In genomic region chr1:100131623-100132022, GRCh38 we compare ENCODE assay signal across 11 cellular contexts. TPM values are rescaled to one million over a fixed set of nuclear protein-coding genes. Genes with fewer than 3 reads are reported as not detected.
DNase-seq lines count a peak whose midpoint lies in the region; ATAC-seq and TF ChIP-seq lines count a peak whose summit lies in the region.
"Had no signal": no experiment of that assay in that cellular context is flagged by ENCODE, and none has a peak within 500 bp of the region (broad histone marks: within the 10 kb centered on the region; RNA-seq: fewer than 3 reads in every experiment).

No MANE protein-coding gene starts in this region.

- H3K79me2 ChIP-seq in Karpas-422 (ENCODE audit: low read length) = peaks cover 90% of the 10 kb centered on the region

- no peak for ATAC-seq in GM18858 (IDR thresholded peaks at IDR 0.05; ENCODE audit: unreplicated experiment)
- no peak for ATAC-seq in GM18873 (IDR thresholded peaks at IDR 0.05; ENCODE audit: low FRiP score, unreplicated experiment)

- no peaks in the 10 kb centered on the region for H4K20me1 ChIP-seq in Karpas-422 (ENCODE audit: insufficient read depth, low read depth, low read length)

- no peak overlapping the region for H2AFZ ChIP-seq in Karpas-422 (ENCODE audit: low read length)

- H3K27ac Mint-ChIP-seq in dendritic cell treated with granulocyte-macrophage colony-stimulating factor and Interleukin-4, amounts not matched to agents 40 ng/mL and 50 ng/mL, for 4 days = no peak overlapping the region
- H3K27ac Mint-ChIP-seq in neural crest cell (ENCODE audit: unreplicated experiment) = no peak overlapping the region

- H3K36me3 Mint-ChIP-seq in dendritic cell treated with granulocyte-macrophage colony-stimulating factor and Interleukin-4, amounts not matched to agents 40 ng/mL and 50 ng/mL, for 4 days (ENCODE audit: low read depth) = peaks cover 13% of the 10 kb centered on the region
- no peaks in the 10 kb centered on the region for H3K36me3 Mint-ChIP-seq in neural crest cell (ENCODE audit: low read depth)

- no peak overlapping the region for H3K27ac ChIP-seq in Karpas-422 (ENCODE audit: low read length)
- H3K27ac ChIP-seq: suprapubic skin had no signal

- H3K9me2 ChIP-seq in Karpas-422 (replicated peaks; ENCODE audit: insufficient read depth, low read length) = no peaks in the 10 kb centered on the region

- H3K27me3 Mint-ChIP-seq in dendritic cell treated with granulocyte-macrophage colony-stimulating factor and Interleukin-4, amounts not matched to agents 40 ng/mL and 50 ng/mL, for 4 days = no peaks in the 10 kb centered on the region
- no peaks in the 10 kb centered on the region for H3K27me3 Mint-ChIP-seq in neural crest cell (ENCODE audit: low read depth)

- no peaks in the 10 kb centered on the region for H3K9me3 ChIP-seq in Karpas-422 (ENCODE audit: low read length)
- H3K9me3 ChIP-seq: suprapubic skin had no signal

- peaks cover 22% of the 10 kb centered on the region for H3K4me1 Mint-ChIP-seq in dendritic cell treated with granulocyte-macrophage colony-stimulating factor and Interleukin-4, amounts not matched to agents 40 ng/mL and 50 ng/mL, for 4 days (ENCODE audit: low read depth)
- peaks cover 34% of the 10 kb centered on the region for H3K4me1 Mint-ChIP-seq in neural crest cell

- H3K4me3 Mint-ChIP-seq in dendritic cell treated with granulocyte-macrophage colony-stimulating factor and Interleukin-4, amounts not matched to agents 40 ng/mL and 50 ng/mL, for 4 days = peak overlapping the region; percentile 6
- H3K4me3 Mint-ChIP-seq in neural crest cell = peak overlapping the region; percentile 99

- intact Hi-C loops in dendritic cell treated with granulocyte-macrophage colony-stimulating factor and Interleukin-4, amounts not matched to agents 40 ng/mL and 50 ng/mL, for 4 days (cut with micrococcal nuclease) = loop anchor here (2.0 to 10.0 kb wide), 6 partner anchors 93 to 763 kb away; partner anchors contain the start of genes CDC14A, DBT, EXTL2 and RTCA

- peak overlapping the region; percentile 92 for H3K9ac ChIP-seq in Karpas-422 (ENCODE audit: low read length)

- H3K4me1 ChIP-seq in Karpas-422 (ENCODE audit: low read length) = peaks cover 44% of the 10 kb centered on the region

- peak overlapping the region; percentile 100 for H3K4me3 ChIP-seq in Karpas-422 (ENCODE audit: low read length)

- no peaks in the 10 kb centered on the region for H3K9me3 Mint-ChIP-seq in dendritic cell treated with granulocyte-macrophage colony-stimulating factor and Interleukin-4, amounts not matched to agents 40 ng/mL and 50 ng/mL, for 4 days
- no peaks in the 10 kb centered on the region for H3K9me3 Mint-ChIP-seq in neural crest cell

- TF ChIP-seq CTCF in neural crest cell (conservative IDR thresholded peaks at IDR 0.05) = no peak

- no peaks in the 10 kb centered on the region for H3K27me3 ChIP-seq in Karpas-422 (ENCODE audit: low read length)
- H3K27me3 ChIP-seq: suprapubic skin had no signal

- peak overlapping the region; percentile 87 for H3K4me2 ChIP-seq in Karpas-422 (ENCODE audit: low read depth, low read length, poor library complexity, severe bottlenecking)

- peak; percentile 1 for DNase-seq in ELR (ENCODE audit: low read depth)
- DNase-seq in Karpas-422 = no peak
- no peak for DNase-seq in neural crest cell (ENCODE audit: low read depth, low spot score)
- no peak for DNase-seq in RKO (ENCODE audit: low spot score)
- DNase-seq in NCI-H1048 (lab: John Stamatoyannopoulos, UW) = no peak
- DNase-seq: central memory CD4-positive, alpha-beta T cell; posterior cingulate gyrus had no signal

- 0 out of 2 replicates have a peak, but pooled peaks cover 5% of the 10 kb centered on the region for H3K36me3 ChIP-seq in Karpas-422 (ENCODE audit: insufficient read depth, low read length)
- H3K36me3 ChIP-seq: suprapubic skin had no signal

RNA-seq across cellular contexts. Expression of gene SASS6, which starts 1.1 kb away (rescaled TPM):
- 8.4 and 14.8 TPM in 2 replicates for total RNA-seq in Karpas-422 (2014; rRNA removed; shearing (Covaris generic); ENCODE audit: low replicate concordance)
- total RNA-seq in neural crest cell = 14.9 and 15.2 TPM in 2 replicates

RNA-seq across cellular contexts. Expression of gene TRMT13, which starts 1.3 kb away (rescaled TPM):
- 39.3 and 71.1 TPM in 2 replicates for total RNA-seq in Karpas-422 (2014; rRNA removed; shearing (Covaris generic); ENCODE audit: low replicate concordance)
- 14.6 and 17.8 TPM in 2 replicates for total RNA-seq in neural crest cell

RNA-seq across cellular contexts. Expression of gene LRRC39, which starts 46.4 kb away (rescaled TPM):
- 3.5 and 5.2 TPM in 2 replicates for total RNA-seq in Karpas-422 (2014; rRNA removed; shearing (Covaris generic); ENCODE audit: low replicate concordance)
- total RNA-seq in neural crest cell = 1.3 and 1.4 TPM in 2 replicates
